In the genomic region with DNA sequence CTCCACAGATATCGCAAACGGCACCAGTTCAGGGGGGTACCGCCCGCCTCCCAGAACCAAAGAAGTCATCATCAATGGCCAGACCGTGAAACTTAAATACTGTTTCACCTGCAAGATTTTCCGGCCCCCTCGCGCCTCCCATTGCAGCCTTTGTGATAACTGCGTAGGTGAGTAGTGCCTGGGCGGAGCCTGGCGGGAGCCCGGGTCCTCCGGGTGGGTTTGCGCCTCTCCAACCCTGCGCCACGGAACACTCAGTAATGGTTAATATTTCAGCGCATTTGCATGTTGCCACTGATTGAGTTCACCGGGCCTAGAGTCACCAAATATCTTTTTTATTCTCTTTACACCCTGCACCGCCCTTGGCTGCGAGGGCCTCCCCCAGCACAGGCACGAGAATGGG, we compare ENCODE assay signal across 26 cellular contexts.
DNase-seq lines count a peak whose midpoint lies in the region; ATAC-seq, FAIRE-seq and TF ChIP-seq lines count a peak whose summit lies in the region.
"Had no signal": no experiment of that assay in that cellular context is flagged by ENCODE, and none has a peak within 500 bp of the region (broad histone marks: within the 10 kb centered on the region; RNA-seq: fewer than 3 reads in every experiment).

No MANE protein-coding gene starts in this region.

- no peak for FAIRE-seq in frontal cortex (lab: Jason Lieb, UNC)
- FAIRE-seq: GM12892 had no signal

- H3K9me3 Mint-ChIP-seq in activated CD8-positive, alpha-beta memory T cell treated with anti-CD3 and anti-CD28 coated beads, Interleukin-2, amount 10 ng/mL, durations not matched to agents 7 days and 5 days (ENCODE audit: low read depth) = peaks cover 14% of the 10 kb centered on the region
- peaks cover 8 to 12% (median 9%) of the 10 kb centered on the region in 3 donors for H3K9me3 Mint-ChIP-seq in IgD-negative memory B cell
- peaks cover 25% of the 10 kb centered on the region for H3K9me3 Mint-ChIP-seq in MCF 10A (ENCODE audit: unreplicated experiment)

- no TSS peak for BruUV-seq in MCF 10A (replicated peaks; lab: Mats Ljungman, UMichigan)

- peaks cover 5% of the 10 kb centered on the region for H3K4me1 ChIP-seq in testis

- intact Hi-C loops in testis (cut with DNase I; ENCODE audit: low total_unique reads) = no loop called here
- intact Hi-C loops in MCF 10A (cut with micrococcal nuclease) = no loop called here

- no peak overlapping the region for H3K27ac ChIP-seq in testis
- H3K27ac ChIP-seq: 22Rv1; BLaER1 treated with 17β-estradiol and CSF1 and Interleukin-3, amounts not matched to agents 10 nM and 100 nM had no signal

- no peak for ATAC-seq in activated CD8-positive, alpha-beta memory T cell treated with anti-CD3 and anti-CD28 coated beads, Interleukin-2, amount 10 ng/mL, durations not matched to agents 7 days and 5 days

- TF ChIP-seq CTCF in testis (IDR thresholded peaks at IDR 0.05) (no peak), MCF 10A (IDR thresholded peaks at IDR 0.05; ENCODE audit: unreplicated experiment) (no peak)

- H3K27ac Mint-ChIP-seq in activated CD8-positive, alpha-beta memory T cell treated with anti-CD3 and anti-CD28 coated beads, Interleukin-2, amount 10 ng/mL, durations not matched to agents 7 days and 5 days = no peak overlapping the region
- H3K27ac Mint-ChIP-seq in IgD-negative memory B cell (no peak overlapping the region), MCF 10A (ENCODE audit: low read depth, unreplicated experiment) (no peak overlapping the region)

- H3K9me3 ChIP-seq in testis = no peaks in the 10 kb centered on the region

- peaks cover 10% of the 10 kb centered on the region for H3K4me1 Mint-ChIP-seq in activated CD8-positive, alpha-beta memory T cell treated with anti-CD3 and anti-CD28 coated beads, Interleukin-2, amount 10 ng/mL, durations not matched to agents 7 days and 5 days
- H3K4me1 Mint-ChIP-seq in IgD-negative memory B cell (peaks cover 29 to 46% (median 34%) of the 10 kb centered on the region in 3 donors), MCF 10A (ENCODE audit: insufficient read depth, unreplicated experiment) (no peaks in the 10 kb centered on the region)

- no peaks in the 10 kb centered on the region for H3K36me3 ChIP-seq in testis (ENCODE audit: low read depth, missing control alignments)

- CTCF ChIA-PET in activated CD8-positive, alpha-beta memory T cell treated with anti-CD3 and anti-CD28 coated beads, Interleukin-2, amount 10 ng/mL, durations not matched to agents 7 days and 5 days (lab: Charles Lee) = no interaction called here
- CTCF ChIA-PET in MCF 10A (lab: Yijun Ruan, JAX) = interaction anchor here (0.6 kb wide), 1 partner anchor 20 kb away, joined by 3 read pairs; no protein-coding TSS in a partner anchor

- POLR2A ChIA-PET in MCF 10A (lab: Yijun Ruan, JAX) = interaction anchor here (1.3 kb wide), 1 partner anchor 20 kb away, joined by 3 read pairs; no protein-coding TSS in a partner anchor

- H3K36me3 Mint-ChIP-seq in activated CD8-positive, alpha-beta memory T cell treated with anti-CD3 and anti-CD28 coated beads, Interleukin-2, amount 10 ng/mL, durations not matched to agents 7 days and 5 days = peaks cover 24% of the 10 kb centered on the region
- peaks cover 23% of the 10 kb centered on the region for H3K36me3 Mint-ChIP-seq in IgD-negative memory B cell
- no peaks in the 10 kb centered on the region for H3K36me3 Mint-ChIP-seq in MCF 10A (ENCODE audit: insufficient read depth, unreplicated experiment)

- H3K27me3 ChIP-seq in testis = no peaks in the 10 kb centered on the region
- H3K27me3 ChIP-seq: BLaER1 treated with 17β-estradiol and CSF1 and Interleukin-3, amounts not matched to agents 10 nM and 100 nM had no signal

- peak overlapping the region; percentile 43 to 56 for H3K4me3 ChIP-seq in testis
- H3K4me3 ChIP-seq: BLaER1 treated with 17β-estradiol and CSF1 and Interleukin-3, amounts not matched to agents 10 nM and 100 nM had no signal

- no peak overlapping the region for H3K4me3 Mint-ChIP-seq in activated CD8-positive, alpha-beta memory T cell treated with anti-CD3 and anti-CD28 coated beads, Interleukin-2, amount 10 ng/mL, durations not matched to agents 7 days and 5 days
- H3K4me3 Mint-ChIP-seq in IgD-negative memory B cell (peak overlapping the region in 3 of 4 donors; percentile 21 to 87 (median 75)), MCF 10A (ENCODE audit: unreplicated experiment) (no peak overlapping the region)

- peak; percentile 31 for DNase-seq in activated CD8-positive, alpha-beta memory T cell treated with anti-CD3 and anti-CD28 coated beads, Interleukin-2, amount 10 ng/mL, durations not matched to agents 7 days and 5 days
- DNase-seq in activated CD8-positive, alpha-beta memory T cell treated with anti-CD3 and anti-CD28 coated beads, Interleukin-2, amount 50 U/mL, for 48 hours = no peak
- DNase-seq in iPS-NIHi7 (ENCODE audit: extremely low spot score) = peak; percentile 4
- no peak for DNase-seq in testis
- no peak for DNase-seq in frontal cortex (ENCODE audit: low spot score in 2 of 2)
- no peak for DNase-seq in nucleus accumbens (lab: John Stamatoyannopoulos, UW)
- DNase-seq in MCF 10A (ENCODE audit: unreplicated experiment) = no peak
- DNase-seq: ACHN; Calu3; CD8-positive, alpha-beta memory T cell; DMS153; GOT3; Kasumi-1; MM.1S; NCI-H1048; NCI-H1436; NCI-H187 treated with DMSO at 0.1 percent for 48 hours; NCI-H2107; NCI-H446 treated with DMSO at 0.1 percent for 48 hours; NCI-H526 treated with DMSO at 0.1 percent for 48 hours; OCI-M1; Right ventricle myocardium superior had no signal

- H3K27me3 Mint-ChIP-seq in activated CD8-positive, alpha-beta memory T cell treated with anti-CD3 and anti-CD28 coated beads, Interleukin-2, amount 10 ng/mL, durations not matched to agents 7 days and 5 days = no peaks in the 10 kb centered on the region
- H3K27me3 Mint-ChIP-seq in IgD-negative memory B cell (no peaks in the 10 kb centered on the region), MCF 10A (ENCODE audit: insufficient read depth, unreplicated experiment) (no peaks in the 10 kb centered on the region)
- H3K27me3 Mint-ChIP-seq: CD8-positive, alpha-beta memory T cell had no signal

- no peak for TF ChIP-seq POLR2A in testis (IDR thresholded peaks at IDR 0.05)

- WGBS in testis, 2 donors = 58 to 72% methylated on average over 20 to 21 of the region's 21 CpGs

Comparison
In these comparisons a context has a peak if more than half of its experiments do, and no peak if none do; other contexts are left out.
1. DNase-seq: peak in activated CD8-positive, alpha-beta memory T cell treated with anti-CD3 and anti-CD28 coated beads, Interleukin-2, amount 10 ng/mL, durations not matched to agents 7 days and 5 days (single experiment) and iPS-NIHi7 (single experiment); none in activated CD8-positive, alpha-beta memory T cell treated with anti-CD3 and anti-CD28 coated beads, Interleukin-2, amount 50 U/mL, for 48 hours (single experiment), testis (single experiment), frontal cortex (0 of 2), nucleus accumbens (0 of 56) and MCF 10A (single experiment).
2. H3K4me3 Mint-ChIP-seq: peak in IgD-negative memory B cell (3 of 4); none in activated CD8-positive, alpha-beta memory T cell treated with anti-CD3 and anti-CD28 coated beads, Interleukin-2, amount 10 ng/mL, durations not matched to agents 7 days and 5 days (single experiment) and MCF 10A (single experiment).